ENCODE assay signal across 17 cellular contexts in genomic region chr4:102168580-102168979, GRCh38.
DNase-seq lines count a peak whose midpoint lies in the region; ATAC-seq and TF ChIP-seq lines count a peak whose summit lies in the region.
"Had no signal": no experiment of that assay in that cellular context is flagged by ENCODE, and none has a peak within 500 bp of the region (broad histone marks: within the 10 kb centered on the region; RNA-seq: fewer than 3 reads in every experiment).

No MANE protein-coding gene starts in this region.

- TF ChIP-seq RAD21 in Ishikawa (IDR thresholded peaks at IDR 0.05; ENCODE audit: low read depth) (no peak), neural cell (conservative IDR thresholded peaks at IDR 0.05) (no peak)

- no peaks in the 10 kb centered on the region for H3K4me1 Mint-ChIP-seq in CD4-positive, alpha-beta memory T cell

- CTCF ChIA-PET in CD4-positive, alpha-beta memory T cell (lab: Charles Lee; ENCODE audit: partially characterized antibody), result no interaction called here

- peak overlapping the region in 1 of 7 donors; percentile 19 for H3K27ac Mint-ChIP-seq in CD4-positive, alpha-beta memory T cell
- H3K27ac Mint-ChIP-seq: T-helper 1 cell treated with Interleukin-12 subunit alpha and Interleukin-12 subunit beta and Interleukin-4 antibody, amounts not matched to agents 30 μg/mL and 1 μg/mL, for 36 hours had no signal

- H3K27me3 ChIP-seq in WERI-Rb-1 (ENCODE audit: insufficient read depth, low read depth, severe bottlenecking) (no peaks in the 10 kb centered on the region), neural cell (ENCODE audit: insufficient read depth, low read depth, low read length) (no peaks in the 10 kb centered on the region)
- H3K27me3 ChIP-seq in CD4-positive, alpha-beta memory T cell (ENCODE audit: insufficient read depth, low read length), result no peaks in the 10 kb centered on the region
- H3K27me3 ChIP-seq: BLaER1, MG63 had no signal

- TF ChIP-seq EP300 in Ishikawa (IDR thresholded peaks at IDR 0.05; ENCODE audit: borderline replicate concordance) (peak; percentile 75; the same call in 1 of the 2 replicates), neural cell (conservative IDR thresholded peaks at IDR 0.05; ENCODE audit: poor library complexity, severe bottlenecking) (no peak)

- H3K4me2 ChIP-seq in neural cell (ENCODE audit: low read length), result no peak overlapping the region
- H3K4me2 ChIP-seq: KMS-11, PC-9 had no signal

- DNase-seq in NCI-H1092 treated with DMSO at 0.1 percent for 48 hours (lab: John Stamatoyannopoulos, UW) (peak; percentile 44), NCI-H1092 (lab: John Stamatoyannopoulos, UW) (no peak), WERI-Rb-1 (no peak), GOT3 (lab: John Stamatoyannopoulos, UW) (no peak)
- DNase-seq in CD4-positive, alpha-beta memory T cell, result no peak
- DNase-seq: H7, MG63, NCI-H510A, PC-9 had no signal

- no peak for ATAC-seq in HG02759 (IDR thresholded peaks at IDR 0.05; ENCODE audit: unreplicated experiment)

- H3K9ac ChIP-seq in neural cell (ENCODE audit: low read length), result no peak overlapping the region
- H3K9ac ChIP-seq: BLaER1, KMS-11 had no signal

- H3K36me3 Mint-ChIP-seq in CD4-positive, alpha-beta memory T cell, result no peaks in the 10 kb centered on the region

- no peaks in the 10 kb centered on the region for H3K4me1 ChIP-seq in CD4-positive, alpha-beta memory T cell (ENCODE audit: insufficient read depth, low read length)

- H2AFZ ChIP-seq in neural cell (ENCODE audit: low read depth, low read length), result peak overlapping the region; percentile 27
- H2AFZ ChIP-seq: PC-9 had no signal

- no peaks in the 10 kb centered on the region for H4K20me1 ChIP-seq in neural cell (ENCODE audit: insufficient read depth)
- H4K20me1 ChIP-seq: BLaER1 had no signal

- H3K9me2 ChIP-seq in neural cell (ENCODE audit: insufficient read depth, low read length), result no peaks in the 10 kb centered on the region

- TF ChIP-seq CTCF in WERI-Rb-1 (IDR thresholded peaks at IDR 0.05; ENCODE audit: low read depth, low read length) (no peak), neural cell (IDR thresholded peaks at IDR 0.05; ENCODE audit: poor library complexity, severe bottlenecking) (no peak)

- H3K27ac ChIP-seq in WERI-Rb-1 (peak overlapping the region; percentile 32), neural cell (ENCODE audit: low read length) (no peak overlapping the region)
- no peak overlapping the region for H3K27ac ChIP-seq in CD4-positive, alpha-beta memory T cell (ENCODE audit: low read depth, low read length)
- H3K27ac ChIP-seq: 22Rv1, BLaER1, KMS-11, PC-9, SK-N-MC had no signal

- H3K79me2 ChIP-seq in neural cell (replicated peaks; ENCODE audit: insufficient read depth, low read length), result no peaks in the 10 kb centered on the region

- H3K4me3 ChIP-seq in WERI-Rb-1 (ENCODE audit: low read depth, low read length) (no peak overlapping the region), neural cell (ENCODE audit: low read length) (no peak overlapping the region)
- H3K4me3 ChIP-seq in CD4-positive, alpha-beta memory T cell (ENCODE audit: low read length in 2 of 2), result no peak overlapping the region
- H3K4me3 ChIP-seq: BLaER1, MG63, PC-9 had no signal

- no peak overlapping the region for H3K4me3 Mint-ChIP-seq in CD4-positive, alpha-beta memory T cell
- H3K4me3 Mint-ChIP-seq: T-helper 1 cell treated with Interleukin-12 subunit alpha and Interleukin-12 subunit beta and Interleukin-4 antibody, amounts not matched to agents 30 μg/mL and 1 μg/mL, for 36 hours had no signal

- peaks cover 0 to 1% of the 10 kb centered on the region in 2 donors for H3K27me3 Mint-ChIP-seq in CD4-positive, alpha-beta memory T cell

- POLR2A ChIA-PET in CD4-positive, alpha-beta memory T cell (lab: Charles Lee; ENCODE audit: partially characterized antibody), result no interaction called here

- intact Hi-C loops in CD4-positive, alpha-beta memory T cell (cut with micrococcal nuclease), result no loop called here

- H3F3A ChIP-seq in neural cell (ENCODE audit: insufficient read depth, low read length, poor library complexity, severe bottlenecking), result no peaks in the 10 kb centered on the region

- H3K9me3 Mint-ChIP-seq in CD4-positive, alpha-beta memory T cell, result peaks cover 0 to 2% (median 0%) of the 10 kb centered on the region in 8 donors
- H3K9me3 Mint-ChIP-seq: T-helper 1 cell treated with Interleukin-12 subunit alpha and Interleukin-12 subunit beta and Interleukin-4 antibody, amounts not matched to agents 30 μg/mL and 1 μg/mL, for 36 hours had no signal

- H3K36me3 ChIP-seq in WERI-Rb-1 (no peaks in the 10 kb centered on the region), neural cell (ENCODE audit: insufficient read depth, low read length) (no peaks in the 10 kb centered on the region)
- no peaks in the 10 kb centered on the region for H3K36me3 ChIP-seq in CD4-positive, alpha-beta memory T cell (ENCODE audit: insufficient read depth, low read length)
- H3K36me3 ChIP-seq: BLaER1, MG63 had no signal

- H3K9me3 ChIP-seq in WERI-Rb-1 (ENCODE audit: severe bottlenecking), result no peaks in the 10 kb centered on the region
- H3K9me3 ChIP-seq in neural cell (ENCODE audit: low read length), result no peaks in the 10 kb centered on the region
- H3K9me3 ChIP-seq in CD4-positive, alpha-beta memory T cell (ENCODE audit: control insufficient read depth in 1 of 2, low read length in 2 of 2), result no peaks in the 10 kb centered on the region
- H3K9me3 ChIP-seq: BLaER1, MG63 had no signal

TF ChIP-seq in Ishikawa, 13 proteins besides CTCF, POLR2A, EP300 and RAD21 (continues in another document):
- peak; percentile 59 for TF ChIP-seq TCF12 (IDR thresholded peaks at IDR 0.05; ENCODE audit: low read depth)
- TF ChIP-seq FOXM1 (IDR thresholded peaks at IDR 0.05; ENCODE audit: borderline replicate concordance, low read depth), result no peak
- TF ChIP-seq CREB1 (IDR thresholded peaks at IDR 0.05; ENCODE audit: low read depth), result no peak
- peak; percentile 53; the same call in 1 of the 2 replicates for TF ChIP-seq TEAD4 (IDR thresholded peaks at IDR 0.05)
- peak; percentile 54 for TF ChIP-seq MAX (IDR thresholded peaks at IDR 0.05)

TF ChIP-seq in neural cell, 6 proteins besides CTCF, POLR2A, EP300 and RAD21:
- TF ChIP-seq EZH2 (IDR thresholded peaks at IDR 0.05; ENCODE audit: borderline replicate concordance, insufficient read depth, low read length, poor library complexity, severe bottlenecking) (no peak), SMC3 (conservative IDR thresholded peaks at IDR 0.05; ENCODE audit: poor library complexity) (no peak), POLR2AphosphoS5 (IDR thresholded peaks at IDR 0.05) (no peak), MXI1 (conservative IDR thresholded peaks at IDR 0.05; ENCODE audit: poor library complexity, severe bottlenecking) (no peak), TAF1 (IDR thresholded peaks at IDR 0.05; ENCODE audit: low read depth) (no peak), REST (IDR thresholded peaks at IDR 0.05; ENCODE audit: borderline replicate concordance) (no peak)
